In the genomic region with DNA sequence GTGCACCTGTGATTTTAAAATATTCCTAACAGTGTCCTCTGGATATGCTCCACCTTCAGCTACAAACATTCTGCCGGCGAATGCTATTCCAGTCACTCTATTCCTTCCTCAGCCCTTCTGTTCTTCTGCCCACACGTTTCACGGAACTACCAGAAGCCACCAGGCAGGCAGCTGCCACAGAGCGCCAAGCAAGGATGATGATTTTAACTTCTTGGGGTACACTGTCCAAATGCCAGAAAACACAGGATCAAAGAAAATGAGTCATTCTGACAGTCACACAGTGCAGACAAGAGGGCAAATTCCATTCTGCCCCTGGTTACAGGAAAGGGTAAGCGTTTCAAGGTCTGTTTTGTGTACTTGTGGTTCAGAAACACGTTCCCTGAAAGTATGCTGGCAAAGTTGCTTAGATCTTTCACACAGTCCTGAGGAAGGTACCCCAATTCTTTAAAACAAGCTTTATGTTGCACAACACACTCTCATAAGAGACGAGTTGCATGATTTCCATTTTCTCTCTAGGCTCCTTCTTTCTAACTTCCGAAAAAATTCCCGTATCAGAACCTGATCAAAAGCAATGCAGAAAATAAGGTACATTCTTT, we compare ENCODE assay signal across 1 cellular context.
TF ChIP-seq lines count a peak whose summit lies in the region.

No MANE protein-coding gene starts in this region.

TF ChIP-seq in liver, 16 proteins besides CTCF, POLR2A, EP300 and RAD21 (continued from another document):
- peak; percentile 87 for TF ChIP-seq REST (IDR thresholded peaks at IDR 0.05)
- no peak for TF ChIP-seq NR2F2 (IDR thresholded peaks at IDR 0.05)
- peak; percentile 66 to 88 for TF ChIP-seq RXRA (IDR thresholded peaks at IDR 0.05)
- peak; percentile 96 for TF ChIP-seq SP1 (IDR thresholded peaks at IDR 0.05)
- TF ChIP-seq GABPA (IDR thresholded peaks at IDR 0.05 in 1 of 2, conservative IDR thresholded peaks at IDR 0.05 in 1 of 2), result peak in 1 of 2 donors; percentile 55
- TF ChIP-seq, protein P1, sequence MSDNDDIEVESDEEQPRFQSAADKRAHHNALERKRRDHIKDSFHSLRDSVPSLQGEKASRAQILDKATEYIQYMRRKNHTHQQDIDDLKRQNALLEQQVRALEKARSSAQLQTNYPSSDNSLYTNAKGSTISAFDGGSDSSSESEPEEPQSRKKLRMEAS (IDR thresholded peaks at IDR 0.05), result peak; percentile 77
- TF ChIP-seq YY1 (IDR thresholded peaks at IDR 0.05), result peak; percentile 75
- peak; percentile 96 for TF ChIP-seq HNF4G (IDR thresholded peaks at IDR 0.05)
- TF ChIP-seq, protein P2, sequence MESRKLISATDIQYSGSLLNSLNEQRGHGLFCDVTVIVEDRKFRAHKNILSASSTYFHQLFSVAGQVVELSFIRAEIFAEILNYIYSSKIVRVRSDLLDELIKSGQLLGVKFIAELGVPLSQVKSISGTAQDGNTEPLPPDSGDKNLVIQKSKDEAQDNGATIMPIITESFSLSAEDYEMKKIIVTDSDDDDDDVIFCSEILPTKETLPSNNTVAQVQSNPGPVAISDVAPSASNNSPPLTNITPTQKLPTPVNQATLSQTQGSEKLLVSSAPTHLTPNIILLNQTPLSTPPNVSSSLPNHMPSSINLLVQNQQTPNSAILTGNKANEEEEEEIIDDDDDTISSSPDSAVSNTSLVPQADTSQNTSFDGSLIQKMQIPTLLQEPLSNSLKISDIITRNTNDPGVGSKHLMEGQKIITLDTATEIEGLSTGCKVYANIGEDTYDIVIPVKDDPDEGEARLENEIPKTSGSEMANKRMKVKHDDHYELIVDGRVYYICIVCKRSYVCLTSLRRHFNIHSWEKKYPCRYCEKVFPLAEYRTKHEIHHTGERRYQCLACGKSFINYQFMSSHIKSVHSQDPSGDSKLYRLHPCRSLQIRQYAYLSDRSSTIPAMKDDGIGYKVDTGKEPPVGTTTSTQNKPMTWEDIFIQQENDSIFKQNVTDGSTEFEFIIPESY (IDR thresholded peaks at IDR 0.05), result peak; percentile 65
- peak; percentile 99 for TF ChIP-seq ATF3 (IDR thresholded peaks at IDR 0.05)
- peak; percentile 100 for TF ChIP-seq JUND (IDR thresholded peaks at IDR 0.05)
- peak; percentile 56 for TF ChIP-seq FOXA2 (IDR thresholded peaks at IDR 0.05)
- TF ChIP-seq HNF4A (conservative IDR thresholded peaks at IDR 0.05), result peak; percentile 99
- TF ChIP-seq FOXA1 (IDR thresholded peaks at IDR 0.05), result peak; percentile 48
- no peak for TF ChIP-seq TAF1 (conservative IDR thresholded peaks at IDR 0.05)
